In the genomic region with DNA sequence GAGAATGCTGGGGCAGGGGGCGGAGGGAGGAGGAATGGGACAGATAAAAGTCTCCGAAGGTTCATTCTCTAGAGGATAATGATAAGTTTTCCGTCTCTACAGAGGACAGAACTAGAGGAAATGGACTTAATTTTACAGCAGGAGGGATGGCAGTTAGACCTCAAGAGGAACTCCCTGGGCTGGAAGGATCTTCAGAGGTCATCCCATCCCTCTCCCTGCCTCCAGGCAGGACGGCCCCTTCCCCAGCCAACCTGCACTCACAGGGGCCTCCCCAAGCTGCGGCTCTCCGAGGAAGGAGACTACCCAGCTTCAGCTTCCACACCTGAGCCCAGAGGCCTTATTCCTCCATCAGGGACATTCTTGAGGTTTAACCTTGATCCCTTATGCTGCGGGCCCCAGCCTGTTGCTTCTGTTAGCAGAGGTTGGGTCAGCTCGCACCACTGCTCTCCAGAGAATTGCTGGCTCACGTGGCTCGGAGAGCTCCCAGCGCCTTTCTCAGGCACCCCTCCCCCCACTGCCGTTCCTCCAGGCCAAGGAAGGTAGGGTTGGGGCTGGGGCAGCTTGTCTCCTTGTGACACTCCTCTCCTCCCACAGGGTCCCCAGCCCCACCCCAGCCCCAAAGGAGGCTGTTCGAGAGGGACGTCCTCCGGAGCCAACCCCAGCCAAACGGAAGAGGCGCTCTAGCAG, we compare ENCODE assay signal across 12 cellular contexts. TPM values are rescaled to one million over a fixed set of nuclear protein-coding genes. Genes with fewer than 3 reads are reported as not detected.
A peak's percentile ranks its signal among the peaks of the same experiment; 100 is the strongest.
DNase-seq lines count a peak whose midpoint lies in the region; ATAC-seq, FAIRE-seq and TF ChIP-seq lines count a peak whose summit lies in the region.
"Had no signal": no experiment of that assay in that cellular context is flagged by ENCODE, and none has a peak within 500 bp of the region (broad histone marks: within the 10 kb centered on the region; RNA-seq: fewer than 3 reads in every experiment).

No MANE protein-coding gene starts in this region.

- H3K4me3 Mint-ChIP-seq in GM23338 (no peak overlapping the region), MCF 10A (ENCODE audit: unreplicated experiment) (peak overlapping the region; percentile 74), neural crest cell (peak overlapping the region; percentile 27)
- H3K4me3 Mint-ChIP-seq in activated T-helper 1 cell treated with anti-CD3 and anti-CD28 coated beads, Interleukin-12 subunit alpha, Interleukin-12 subunit beta, Interleukin-2, Interleukin-4 antibody, amounts not matched to agents 30 ng/mL and 10 ng/mL and 1 ng/mL, durations not matched to agents 14 hours and 24 hours and 36 hours: no peak overlapping the region

- H3K36me3 Mint-ChIP-seq in GM23338 (ENCODE audit: low read depth) (peaks cover 99% of the 10 kb centered on the region), MCF 10A (ENCODE audit: insufficient read depth, unreplicated experiment) (peaks cover 98% of the 10 kb centered on the region), neural crest cell (ENCODE audit: low read depth) (peaks cover 55% of the 10 kb centered on the region)
- H3K36me3 Mint-ChIP-seq in activated T-helper 1 cell treated with anti-CD3 and anti-CD28 coated beads, Interleukin-12 subunit alpha, Interleukin-12 subunit beta, Interleukin-2, Interleukin-4 antibody, amounts not matched to agents 30 ng/mL and 10 ng/mL and 1 ng/mL, durations not matched to agents 14 hours and 24 hours and 36 hours (ENCODE audit: low read depth): peaks cover 72% of the 10 kb centered on the region

- POLR2A ChIA-PET in MCF 10A (lab: Yijun Ruan, JAX): interaction anchor here (0.6 to 5.3 kb wide), 23 partner anchors 7 to 613 kb away, joined by 3 to 190 read pairs (median 7); a partner anchor contains a TSS

- no peak for DNase-seq in GM23338 (ENCODE audit: low spot score)
- DNase-seq in MCF 10A (ENCODE audit: unreplicated experiment): peak; percentile 91
- no peak for DNase-seq in neural crest cell (ENCODE audit: low read depth, low spot score)
- no peak for DNase-seq in D721Med (ENCODE audit: insufficient read length, low spot score)
- DNase-seq in activated T-helper 1 cell treated with anti-CD3 and anti-CD28 coated beads, Interleukin-12 subunit alpha, Interleukin-12 subunit beta, Interleukin-2, Interleukin-4 antibody, amounts not matched to agents 30 ng/mL and 10 ng/mL and 1 ng/mL, durations not matched to agents 14 hours and 24 hours and 36 hours (ENCODE audit: low spot score): no peak
- DNase-seq in activated CD8-positive, alpha-beta memory T cell treated with anti-CD3 and anti-CD28 coated beads for 24 hours: no peak
- DNase-seq: activated CD8-positive, alpha-beta memory T cell treated with anti-CD3 and anti-CD28 coated beads, Interleukin-2, amount 50 U/mL, for 48 hours; brain microvascular endothelial cell; GM23248; kidney glomerular epithelial cell had no signal

- H3K27me3 ChIP-seq in GM23338 (ENCODE audit: insufficient read depth): no peaks in the 10 kb centered on the region
- H3K27me3 ChIP-seq: brain microvascular endothelial cell had no signal

- H3K27me3 Mint-ChIP-seq in GM23338 (ENCODE audit: insufficient read depth, low read depth, poor library complexity): peaks cover 65% of the 10 kb centered on the region
- H3K27me3 Mint-ChIP-seq in MCF 10A (ENCODE audit: insufficient read depth, unreplicated experiment): no peaks in the 10 kb centered on the region
- peaks cover 13% of the 10 kb centered on the region for H3K27me3 Mint-ChIP-seq in neural crest cell (ENCODE audit: low read depth)
- H3K27me3 Mint-ChIP-seq in activated T-helper 1 cell treated with anti-CD3 and anti-CD28 coated beads, Interleukin-12 subunit alpha, Interleukin-12 subunit beta, Interleukin-2, Interleukin-4 antibody, amounts not matched to agents 30 ng/mL and 10 ng/mL and 1 ng/mL, durations not matched to agents 14 hours and 24 hours and 36 hours (ENCODE audit: insufficient read depth): no peaks in the 10 kb centered on the region
- H3K27me3 Mint-ChIP-seq: CD4-positive, alpha-beta memory T cell had no signal

- H3K9me3 Mint-ChIP-seq in GM23338 (peaks cover 32% of the 10 kb centered on the region), MCF 10A (ENCODE audit: unreplicated experiment) (no peaks in the 10 kb centered on the region), neural crest cell (peaks cover 4% of the 10 kb centered on the region)
- no peaks in the 10 kb centered on the region for H3K9me3 Mint-ChIP-seq in activated T-helper 1 cell treated with anti-CD3 and anti-CD28 coated beads, Interleukin-12 subunit alpha, Interleukin-12 subunit beta, Interleukin-2, Interleukin-4 antibody, amounts not matched to agents 30 ng/mL and 10 ng/mL and 1 ng/mL, durations not matched to agents 14 hours and 24 hours and 36 hours

- peak overlapping the region; percentile 66; the same call in 1 of the 2 replicates for H3K27ac ChIP-seq in GM23338 (ENCODE audit: low read depth)
- H3K27ac ChIP-seq: brain microvascular endothelial cell, GM23248 had no signal

- peak overlapping the region; percentile 62 for H3K27ac Mint-ChIP-seq in GM23338
- peak overlapping the region; percentile 81 for H3K27ac Mint-ChIP-seq in MCF 10A (ENCODE audit: low read depth, unreplicated experiment)
- no peak overlapping the region for H3K27ac Mint-ChIP-seq in neural crest cell (ENCODE audit: unreplicated experiment)
- no peak overlapping the region for H3K27ac Mint-ChIP-seq in activated T-helper 1 cell treated with anti-CD3 and anti-CD28 coated beads, Interleukin-12 subunit alpha, Interleukin-12 subunit beta, Interleukin-2, Interleukin-4 antibody, amounts not matched to agents 30 ng/mL and 10 ng/mL and 1 ng/mL, durations not matched to agents 14 hours and 24 hours and 36 hours

- H3K4me1 Mint-ChIP-seq in GM23338 (peaks cover 37% of the 10 kb centered on the region), MCF 10A (ENCODE audit: insufficient read depth, unreplicated experiment) (peaks cover 49% of the 10 kb centered on the region), neural crest cell (peaks cover 10% of the 10 kb centered on the region)
- peaks cover 5% of the 10 kb centered on the region for H3K4me1 Mint-ChIP-seq in activated T-helper 1 cell treated with anti-CD3 and anti-CD28 coated beads, Interleukin-12 subunit alpha, Interleukin-12 subunit beta, Interleukin-2, Interleukin-4 antibody, amounts not matched to agents 30 ng/mL and 10 ng/mL and 1 ng/mL, durations not matched to agents 14 hours and 24 hours and 36 hours (ENCODE audit: low read depth)

- H3K4me3 ChIP-seq in GM23338: no peak overlapping the region
- H3K4me3 ChIP-seq: GM23248 had no signal

- H3K9me2 ChIP-seq in GM23338 (ENCODE audit: insufficient read depth): peaks cover 21% of the 10 kb centered on the region

- peaks cover 54% of the 10 kb centered on the region for H3K36me3 ChIP-seq in GM23338 (ENCODE audit: insufficient read depth)

- ATAC-seq in GM23338: no peak

- no TSS peak for BruUV-seq in MCF 10A (replicated peaks; lab: Mats Ljungman, UMichigan)

- peaks cover 22% of the 10 kb centered on the region for H4K20me1 ChIP-seq in GM23338 (replicated peaks; ENCODE audit: insufficient read depth)

- H2AFZ ChIP-seq in GM23338: no peak overlapping the region
- H2AFZ ChIP-seq: GM23248 had no signal

- CTCF ChIA-PET in MCF 10A (lab: Yijun Ruan, JAX): interaction anchor here (0.6 to 3.9 kb wide), 5 partner anchors 9 to 109 kb away, joined by 3 to 15 read pairs (median 8); a partner anchor contains a TSS

- no peak for FAIRE-seq in D721Med (lab: Jason Lieb, UNC)

- peaks cover 72% of the 10 kb centered on the region for H3F3A ChIP-seq in GM23338 (replicated peaks; ENCODE audit: low read depth)

- H3K4me2 ChIP-seq in GM23338: no peak overlapping the region

- no peaks in the 10 kb centered on the region for H3K4me1 ChIP-seq in GM23338 (ENCODE audit: insufficient read depth)

- H3K79me2 ChIP-seq in GM23338 (replicated peaks; ENCODE audit: insufficient read depth): peaks cover 52% of the 10 kb centered on the region

- TF ChIP-seq CTCF in GM23338 (conservative IDR thresholded peaks at IDR 0.05; ENCODE audit: low read depth in 2 of 2): no peak
- TF ChIP-seq CTCF in MCF 10A (IDR thresholded peaks at IDR 0.05; ENCODE audit: unreplicated experiment): no peak
- no peak for TF ChIP-seq CTCF in neural crest cell (conservative IDR thresholded peaks at IDR 0.05)
- TF ChIP-seq CTCF in D721Med (IDR thresholded peaks at IDR 0.05; ENCODE audit: insufficient read depth, missing control alignments): no peak

- intact Hi-C loops in MCF 10A (cut with micrococcal nuclease): loop anchor here (2.0 kb wide), 3 partner anchors 16 to 100 kb away; a partner anchor contains a TSS
- intact Hi-C loops in activated T-helper 1 cell treated with anti-CD3 and anti-CD28 coated beads, Interleukin-12 subunit alpha, Interleukin-12 subunit beta, Interleukin-2, Interleukin-4 antibody, amounts not matched to agents 30 ng/mL and 10 ng/mL and 1 ng/mL, durations not matched to agents 14 hours and 24 hours and 36 hours (cut with micrococcal nuclease): no loop called here

RNA-seq across cellular contexts. Expression of a gene that starts 8.5 kb away (rescaled TPM):
- 278 and 696 TPM in 2 replicates for total RNA-seq in GM23338 (2014; rRNA removed; shearing (Covaris generic))
- polyA plus RNA-seq in GM23338 (2016; fragmentation: Nextera tagmentation; extraction: Ambion mirVana): 756 and 851 TPM in 2 replicates
- total RNA-seq in MCF 10A (2022) (438 and 504 TPM in 2 replicates), neural crest cell (249 and 261 TPM in 2 replicates)
- total RNA-seq in activated T-helper 1 cell treated with anti-CD3 and anti-CD28 coated beads, Interleukin-12 subunit alpha, Interleukin-12 subunit beta, Interleukin-2, Interleukin-4 antibody, amounts not matched to agents 30 ng/mL and 10 ng/mL and 1 ng/mL, durations not matched to agents 14 hours and 24 hours and 36 hours: 256 and 277 TPM in 2 replicates

RNA-seq across cellular contexts. Expression of a gene that starts 16.1 kb away (rescaled TPM):
- 253 and 308 TPM in 2 replicates for total RNA-seq in GM23338 (2014; rRNA removed; shearing (Covaris generic))
- polyA plus RNA-seq in GM23338 (2016; fragmentation: Nextera tagmentation; extraction: Ambion mirVana): 893 and 928 TPM in 2 replicates
- total RNA-seq in MCF 10A (2022): 710 and 779 TPM in 2 replicates
- 779 and 803 TPM in 2 replicates for total RNA-seq in neural crest cell
- 631 and 639 TPM in 2 replicates for total RNA-seq in activated T-helper 1 cell treated with anti-CD3 and anti-CD28 coated beads, Interleukin-12 subunit alpha, Interleukin-12 subunit beta, Interleukin-2, Interleukin-4 antibody, amounts not matched to agents 30 ng/mL and 10 ng/mL and 1 ng/mL, durations not matched to agents 14 hours and 24 hours and 36 hours

RNA-seq across cellular contexts. Expression of a gene that starts 18.8 kb away (rescaled TPM):
- 0.47 and 1.4 TPM in 2 replicates for total RNA-seq in GM23338 (2014; rRNA removed; shearing (Covaris generic))
- 0.24 TPM in 2 replicates for polyA plus RNA-seq in GM23338 (2016; fragmentation: Nextera tagmentation; extraction: Ambion mirVana)
- total RNA-seq in MCF 10A (2022) (not detected in 2 replicates), neural crest cell (0.23 and 0.39 TPM in 2 replicates)
- 0.10 TPM in 1 of 2 replicates, not detected in the other for total RNA-seq in activated T-helper 1 cell treated with anti-CD3 and anti-CD28 coated beads, Interleukin-12 subunit alpha, Interleukin-12 subunit beta, Interleukin-2, Interleukin-4 antibody, amounts not matched to agents 30 ng/mL and 10 ng/mL and 1 ng/mL, durations not matched to agents 14 hours and 24 hours and 36 hours
- total RNA-seq: CD4-positive, alpha-beta memory T cell; fibroblast of lung; GM23248 had no signal
- polyA plus RNA-seq: CD4-positive, alpha-beta memory T cell; fibroblast of lung; GM23248 had no signal

RNA-seq across cellular contexts. Expression of a gene that starts 29.7 kb away (rescaled TPM):
- total RNA-seq in GM23338 (2014; rRNA removed; shearing (Covaris generic)): not detected in 2 replicates
- not detected in 2 replicates for polyA plus RNA-seq in GM23338 (2016; fragmentation: Nextera tagmentation; extraction: Ambion mirVana)
- total RNA-seq in MCF 10A (2022) (not detected in 2 replicates), neural crest cell (not detected in 2 replicates)
- not detected in 2 replicates for total RNA-seq in activated T-helper 1 cell treated with anti-CD3 and anti-CD28 coated beads, Interleukin-12 subunit alpha, Interleukin-12 subunit beta, Interleukin-2, Interleukin-4 antibody, amounts not matched to agents 30 ng/mL and 10 ng/mL and 1 ng/mL, durations not matched to agents 14 hours and 24 hours and 36 hours
- total RNA-seq: CD4-positive, alpha-beta memory T cell; fibroblast of lung; GM23248 had no signal
- polyA plus RNA-seq: CD4-positive, alpha-beta memory T cell; fibroblast of lung; GM23248 had no signal

RNA-seq across cellular contexts. Expression of a gene that starts 48.5 kb away (rescaled TPM):
- total RNA-seq in GM23338 (2014; rRNA removed; shearing (Covaris generic)): 1.1 and 2.4 TPM in 2 replicates
- 3.1 and 4.0 TPM in 2 replicates for polyA plus RNA-seq in GM23338 (2016; fragmentation: Nextera tagmentation; extraction: Ambion mirVana)
- 16.4 TPM in 2 replicates for total RNA-seq in MCF 10A (2022)
- not detected in 2 replicates for total RNA-seq in neural crest cell
- 9.2 and 10.1 TPM in 2 replicates for total RNA-seq in activated T-helper 1 cell treated with anti-CD3 and anti-CD28 coated beads, Interleukin-12 subunit alpha, Interleukin-12 subunit beta, Interleukin-2, Interleukin-4 antibody, amounts not matched to agents 30 ng/mL and 10 ng/mL and 1 ng/mL, durations not matched to agents 14 hours and 24 hours and 36 hours
- total RNA-seq: GM23248 had no signal
- polyA plus RNA-seq: GM23248 had no signal

Comparison
In these comparisons a context has a peak if more than half of its experiments do, and no peak if none do; other contexts are left out.
1. H3K27ac Mint-ChIP-seq: peak in GM23338 (single experiment) and MCF 10A (single experiment); none in neural crest cell (single experiment) and activated T-helper 1 cell treated with anti-CD3 and anti-CD28 coated beads, Interleukin-12 subunit alpha, Interleukin-12 subunit beta, Interleukin-2, Interleukin-4 antibody, amounts not matched to agents 30 ng/mL and 10 ng/mL and 1 ng/mL, durations not matched to agents 14 hours and 24 hours and 36 hours (single experiment).
2. H3K4me3 Mint-ChIP-seq: peak in MCF 10A (single experiment) and neural crest cell (single experiment); none in GM23338 (single experiment) and activated T-helper 1 cell treated with anti-CD3 and anti-CD28 coated beads, Interleukin-12 subunit alpha, Interleukin-12 subunit beta, Interleukin-2, Interleukin-4 antibody, amounts not matched to agents 30 ng/mL and 10 ng/mL and 1 ng/mL, durations not matched to agents 14 hours and 24 hours and 36 hours (single experiment).